Comparison of ENCODE assay signal across 17 cellular contexts in genomic region chr7:140885735-140886334, GRCh38. TPM values are rescaled to one million over a fixed set of nuclear protein-coding genes. Genes with fewer than 3 reads are reported as not detected.
DNase-seq lines count a peak whose midpoint lies in the region; ATAC-seq and TF ChIP-seq lines count a peak whose summit lies in the region.
"Had no signal": no experiment of that assay in that cellular context is flagged by ENCODE, and none has a peak within 500 bp of the region (broad histone marks: within the 10 kb centered on the region; RNA-seq: fewer than 3 reads in every experiment).

No MANE protein-coding gene starts in this region.

- no peak overlapping the region for H2AFZ ChIP-seq in Karpas-422 (ENCODE audit: low read length)
- H2AFZ ChIP-seq in SK-N-SH (ENCODE audit: low read depth), result no peak overlapping the region
- H2AFZ ChIP-seq: PC-9 had no signal

- H3F3A ChIP-seq in SK-N-SH (replicated peaks; ENCODE audit: insufficient read depth), result no peaks in the 10 kb centered on the region

- no peak for TF ChIP-seq RAD21 in SK-N-SH (IDR thresholded peaks at IDR 0.05; ENCODE audit: low read length)

- no peak for TF ChIP-seq EP300 in SK-N-SH (IDR thresholded peaks at IDR 0.05; ENCODE audit: borderline replicate concordance in 1 of 2, low read depth in 1 of 2, low read length in 1 of 2)

- H3K9me3 ChIP-seq in Karpas-422 (ENCODE audit: low read length), result no peaks in the 10 kb centered on the region
- H3K9me3 ChIP-seq in SK-N-SH, result no peaks in the 10 kb centered on the region
- H3K9me3 ChIP-seq in colonic mucosa, result no peaks in the 10 kb centered on the region

- H3K9me3 Mint-ChIP-seq in stimulated activated naive CD8-positive, alpha-beta T cell treated with anti-CD3 and anti-CD28 coated beads, Interleukin-15, Interleukin-2, amounts not matched to agents 100 ng/mL and 50 ng/mL, for 24 hours, result no peaks in the 10 kb centered on the region
- H3K9me3 Mint-ChIP-seq in memory B cell, result no peaks in the 10 kb centered on the region
- no peaks in the 10 kb centered on the region for H3K9me3 Mint-ChIP-seq in stimulated activated naive CD8-positive, alpha-beta T cell treated with anti-CD3 and anti-CD28 coated beads, Interleukin-15, amount 100 ng/mL, for 72 hours
- H3K9me3 Mint-ChIP-seq: CD8-positive, alpha-beta memory T cell had no signal

- H3K79me2 ChIP-seq in Karpas-422 (ENCODE audit: low read length) (peaks cover 99% of the 10 kb centered on the region), SK-N-SH (ENCODE audit: insufficient read depth) (peaks cover 89% of the 10 kb centered on the region)

- TF ChIP-seq CTCF in SK-N-SH (IDR thresholded peaks at IDR 0.05), result no peak
- TF ChIP-seq CTCF in colonic mucosa (IDR thresholded peaks at IDR 0.05), result no peak

- H3K27ac ChIP-seq in Karpas-422 (ENCODE audit: low read length), result peak overlapping the region; percentile 33; the same call in 1 of the 2 replicates
- H3K27ac ChIP-seq in SK-N-SH (ENCODE audit: low read depth in 2 of 2, low read length in 1 of 2), result no peak overlapping the region
- H3K27ac ChIP-seq in colonic mucosa, result no peak overlapping the region
- H3K27ac ChIP-seq: PC-9 had no signal

- H3K9ac ChIP-seq in Karpas-422 (ENCODE audit: low read length), result no peak overlapping the region
- no peak overlapping the region for H3K9ac ChIP-seq in SK-N-SH
- H3K9ac ChIP-seq in colonic mucosa (ENCODE audit: low read depth in 2 of 2, low read length in 2 of 2), result no peak overlapping the region

- H3K4me1 ChIP-seq in Karpas-422 (ENCODE audit: low read length), result peaks cover 56% of the 10 kb centered on the region
- H3K4me1 ChIP-seq in SK-N-SH (ENCODE audit: control insufficient read depth in 1 of 2, insufficient read depth in 2 of 2, low read depth in 1 of 2, low read length in 1 of 2), result peaks cover 0 to 3% of the 10 kb centered on the region in 2 experiments; a peak in 1 of 4 replicates
- no peaks in the 10 kb centered on the region for H3K4me1 ChIP-seq in colonic mucosa

- no peak overlapping the region for H3K4me2 ChIP-seq in Karpas-422 (ENCODE audit: low read depth, low read length, poor library complexity, severe bottlenecking)
- no peak overlapping the region for H3K4me2 ChIP-seq in SK-N-SH
- H3K4me2 ChIP-seq: PC-9 had no signal

- H4K20me1 ChIP-seq in Karpas-422 (ENCODE audit: insufficient read depth, low read depth, low read length), result no peaks in the 10 kb centered on the region
- peaks cover 64% of the 10 kb centered on the region for H4K20me1 ChIP-seq in SK-N-SH (ENCODE audit: insufficient read depth)

- intact Hi-C loops in colonic mucosa (cut with DNase I), result no loop called here

- CTCF ChIA-PET in SK-N-SH (lab: Yijun Ruan, JAX), result no interaction called here

- H3K36me3 ChIP-seq in Karpas-422 (ENCODE audit: insufficient read depth, low read length) (no peaks in the 10 kb centered on the region), SK-N-SH (replicated peaks in 1 of 2; ENCODE audit: control insufficient read depth in 1 of 2, insufficient read depth in 2 of 2, low read length in 1 of 2) (no peaks in the 10 kb centered on the region), colonic mucosa (no peaks in the 10 kb centered on the region)

- H3K4me3 Mint-ChIP-seq in stimulated activated naive CD8-positive, alpha-beta T cell treated with anti-CD3 and anti-CD28 coated beads, Interleukin-15, Interleukin-2, amounts not matched to agents 100 ng/mL and 50 ng/mL, for 24 hours, result no peak overlapping the region
- H3K4me3 Mint-ChIP-seq in memory B cell, result no peak overlapping the region
- H3K4me3 Mint-ChIP-seq in stimulated activated naive CD8-positive, alpha-beta T cell treated with anti-CD3 and anti-CD28 coated beads, Interleukin-15, amount 100 ng/mL, for 72 hours, result no peak overlapping the region
- H3K4me3 Mint-ChIP-seq: CD8-positive, alpha-beta memory T cell had no signal

- peaks cover 11% of the 10 kb centered on the region for H3K36me3 Mint-ChIP-seq in stimulated activated naive CD8-positive, alpha-beta T cell treated with anti-CD3 and anti-CD28 coated beads, Interleukin-15, Interleukin-2, amounts not matched to agents 100 ng/mL and 50 ng/mL, for 24 hours (ENCODE audit: low read depth)
- no peaks in the 10 kb centered on the region for H3K36me3 Mint-ChIP-seq in memory B cell
- H3K36me3 Mint-ChIP-seq: CD8-positive, alpha-beta memory T cell had no signal

- no peaks in the 10 kb centered on the region for H3K27me3 Mint-ChIP-seq in stimulated activated naive CD8-positive, alpha-beta T cell treated with anti-CD3 and anti-CD28 coated beads, Interleukin-15, Interleukin-2, amounts not matched to agents 100 ng/mL and 50 ng/mL, for 24 hours
- no peaks in the 10 kb centered on the region for H3K27me3 Mint-ChIP-seq in memory B cell
- no peaks in the 10 kb centered on the region for H3K27me3 Mint-ChIP-seq in stimulated activated naive CD8-positive, alpha-beta T cell treated with anti-CD3 and anti-CD28 coated beads, Interleukin-15, amount 100 ng/mL, for 72 hours
- H3K27me3 Mint-ChIP-seq: CD8-positive, alpha-beta memory T cell had no signal

- no peak for ATAC-seq in stimulated activated naive CD8-positive, alpha-beta T cell treated with anti-CD3 and anti-CD28 coated beads, Interleukin-15, Interleukin-2, amounts not matched to agents 100 U/mL and 50 U/mL, for 24 hours
- ATAC-seq in memory B cell (ENCODE audit: low read depth), result peak; percentile 34
- peak; percentile 46 for ATAC-seq in stimulated activated naive CD8-positive, alpha-beta T cell treated with anti-CD3 and anti-CD28 coated beads, Interleukin-15, amount 100 ng/mL, for 72 hours

- peaks cover 62% of the 10 kb centered on the region for H3K4me1 Mint-ChIP-seq in stimulated activated naive CD8-positive, alpha-beta T cell treated with anti-CD3 and anti-CD28 coated beads, Interleukin-15, Interleukin-2, amounts not matched to agents 100 ng/mL and 50 ng/mL, for 24 hours (ENCODE audit: low read depth)
- peaks cover 37% of the 10 kb centered on the region for H3K4me1 Mint-ChIP-seq in memory B cell
- peaks cover 42% of the 10 kb centered on the region for H3K4me1 Mint-ChIP-seq in stimulated activated naive CD8-positive, alpha-beta T cell treated with anti-CD3 and anti-CD28 coated beads, Interleukin-15, amount 100 ng/mL, for 72 hours

- H3K27me3 ChIP-seq in Karpas-422 (ENCODE audit: low read length), result no peaks in the 10 kb centered on the region
- no peaks in the 10 kb centered on the region for H3K27me3 ChIP-seq in SK-N-SH (ENCODE audit: insufficient read depth)
- H3K27me3 ChIP-seq in colonic mucosa, result no peaks in the 10 kb centered on the region

- peak overlapping the region; percentile 23 for H3K27ac Mint-ChIP-seq in stimulated activated naive CD8-positive, alpha-beta T cell treated with anti-CD3 and anti-CD28 coated beads, Interleukin-15, Interleukin-2, amounts not matched to agents 100 ng/mL and 50 ng/mL, for 24 hours
- peak overlapping the region; percentile 11 for H3K27ac Mint-ChIP-seq in memory B cell
- no peak overlapping the region for H3K27ac Mint-ChIP-seq in stimulated activated naive CD8-positive, alpha-beta T cell treated with anti-CD3 and anti-CD28 coated beads, Interleukin-15, amount 100 ng/mL, for 72 hours

- no peaks in the 10 kb centered on the region for H3K9me2 ChIP-seq in Karpas-422 (replicated peaks; ENCODE audit: insufficient read depth, low read length)
- no peaks in the 10 kb centered on the region for H3K9me2 ChIP-seq in SK-N-SH

- POLR2A ChIA-PET in SK-N-SH (lab: Yijun Ruan, JAX), result no interaction called here

- no peak for DNase-seq in stimulated activated naive CD8-positive, alpha-beta T cell treated with anti-CD3 and anti-CD28 coated beads, Interleukin-15, Interleukin-2, amounts not matched to agents 100 U/mL and 50 U/mL, for 24 hours
- DNase-seq in Karpas-422 (no peak), memory B cell (ENCODE audit: low spot score in 2 of 2) (no peak), NCI-H2196 treated with DMSO at 0.1 percent for 48 hours (lab: John Stamatoyannopoulos, UW; ENCODE audit: unreplicated experiment) (no peak), SK-N-SH (no peak), colonic mucosa (no peak)
- no peak for DNase-seq in stimulated activated naive CD8-positive, alpha-beta T cell treated with anti-CD3 and anti-CD28 coated beads, Interleukin-15, amount 100 ng/mL, for 72 hours
- DNase-seq: AML-193; CD8-positive, alpha-beta memory T cell; GF-D8; MV-4-11; NCI-H1417 treated with DMSO at 0.1 percent for 48 hours; NCI-H2081; NCI-H69; NK-92 treated with Interleukin-12 subunit alpha and Interleukin-12 subunit beta, amount 100 ng/mL, for 24 hours; PC-9 had no signal

- H3K4me3 ChIP-seq in Karpas-422 (ENCODE audit: low read length) (no peak overlapping the region), SK-N-SH (ENCODE audit: low read depth in 2 of 2, low read length in 1 of 2) (no peak overlapping the region), colonic mucosa (no peak overlapping the region)
- H3K4me3 ChIP-seq: PC-9 had no signal

- WGBS in SK-N-SH (ENCODE audit: low lambda C conversion rate), result 100% methylated on average over 1 of the region's 1 CpG

TF ChIP-seq in SK-N-SH, 30 proteins besides CTCF, POLR2A, EP300 and RAD21 (continues in another document):
- no peak for TF ChIP-seq EZH2phosphoT487 (IDR thresholded peaks at IDR 0.05; ENCODE audit: borderline replicate concordance, low read depth)
- TF ChIP-seq NFIC (IDR thresholded peaks at IDR 0.05; ENCODE audit: borderline replicate concordance), result no peak
- TF ChIP-seq GATA2 (CRISPR knock-in tag; IDR thresholded peaks at IDR 0.05), result no peak
- TF ChIP-seq TAF1 (IDR thresholded peaks at IDR 0.05; ENCODE audit: borderline replicate concordance, low read depth, low read length), result no peak
- TF ChIP-seq ZBTB33 (IDR thresholded peaks at IDR 0.05; ENCODE audit: borderline replicate concordance, low read depth), result no peak
- TF ChIP-seq FOXJ3 (CRISPR knock-in tag; IDR thresholded peaks at IDR 0.05), result no peak
- no peak for TF ChIP-seq TEAD4 (IDR thresholded peaks at IDR 0.05; ENCODE audit: borderline replicate concordance, insufficient read depth)

RNA-seq across cellular contexts. Expression of gene BRAF, which starts 38.9 kb away (rescaled TPM):
- total RNA-seq in Karpas-422 (2014; rRNA removed; shearing (Covaris generic); ENCODE audit: low replicate concordance), result 53.5 and 72.6 TPM in 2 replicates
- polyA plus RNA-seq in SK-N-SH (2012; rRNA removed), result 5.2 and 6.7 TPM in 2 replicates
- polyA plus RNA-seq in SK-N-SH (2012; cell fraction: cytosol; rRNA removed), result 6.2 and 6.6 TPM in 2 replicates
- polyA plus RNA-seq in SK-N-SH (2012; cell fraction: nucleus; rRNA removed), result 7.1 and 13.7 TPM in 2 replicates
- total RNA-seq in colonic mucosa, result 10 to 100 TPM; 19.8 to 24.7 TPM

Comparison
In these comparisons a context has a peak if more than half of its experiments do, and no peak if none do; other contexts are left out.
1. H3K27ac Mint-ChIP-seq: peak in stimulated activated naive CD8-positive, alpha-beta T cell treated with anti-CD3 and anti-CD28 coated beads, Interleukin-15, Interleukin-2, amounts not matched to agents 100 ng/mL and 50 ng/mL, for 24 hours (single experiment) and memory B cell (single experiment); none in stimulated activated naive CD8-positive, alpha-beta T cell treated with anti-CD3 and anti-CD28 coated beads, Interleukin-15, amount 100 ng/mL, for 72 hours (0 of 2).